26 cellular contexts compared by ENCODE assay signal in the genomic region with DNA sequence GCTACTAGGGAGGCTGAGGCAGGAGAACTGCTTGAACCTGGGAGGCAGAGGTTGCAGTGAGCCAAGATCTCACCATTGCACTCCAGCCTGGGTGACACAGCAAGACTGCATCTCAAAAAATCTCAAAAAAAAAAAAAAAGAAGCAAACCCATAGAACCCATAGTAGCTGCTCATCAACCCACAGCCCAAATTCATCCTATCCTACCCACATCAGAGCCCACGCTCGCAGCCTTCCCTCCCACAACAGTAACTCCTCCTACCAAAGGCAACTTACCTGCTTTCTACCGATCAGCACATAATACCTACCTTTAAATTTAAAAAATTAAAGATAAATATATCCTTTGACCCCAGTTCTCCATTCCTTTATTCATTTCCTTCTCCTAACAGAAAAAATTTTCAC.
DNase-seq lines count a peak whose midpoint lies in the region; ATAC-seq, FAIRE-seq and TF ChIP-seq lines count a peak whose summit lies in the region.
"Had no signal": no experiment of that assay in that cellular context is flagged by ENCODE, and none has a peak within 500 bp of the region (broad histone marks: within the 10 kb centered on the region; RNA-seq: fewer than 3 reads in every experiment).

No MANE protein-coding gene starts in this region.

- POLR2A ChIA-PET in CD8-positive, alpha-beta T cell (lab: Charles Lee), result interaction anchor here (0.7 kb wide), 1 partner anchor 21 kb away, joined by 3 read pairs; no protein-coding TSS in a partner anchor

- H3K27me3 Mint-ChIP-seq in CD8-positive, alpha-beta T cell (ENCODE audit: low read depth), result no peaks in the 10 kb centered on the region

- H3K27ac ChIP-seq in CD8-positive, alpha-beta T cell (ENCODE audit: low read depth, low read length), result no peak overlapping the region
- H3K27ac ChIP-seq in kidney (ENCODE audit: low read depth in 2 of 2, low read length in 2 of 2) (no peak overlapping the region), heart right ventricle (no peak overlapping the region)
- H3K27ac ChIP-seq: BLaER1 had no signal

- no peak for TF ChIP-seq CTCF in CD8-positive, alpha-beta T cell (IDR thresholded peaks at IDR 0.05)
- TF ChIP-seq CTCF in kidney (IDR thresholded peaks at IDR 0.05; ENCODE audit: borderline replicate concordance, extremely low read depth, insufficient read depth) (no peak), heart right ventricle (IDR thresholded peaks at IDR 0.05) (no peak)

- H3K36me3 ChIP-seq in CD8-positive, alpha-beta T cell (ENCODE audit: insufficient read depth, low read length), result no peaks in the 10 kb centered on the region
- H3K36me3 ChIP-seq in kidney (ENCODE audit: control insufficient read depth in 1 of 2, insufficient read depth in 2 of 2, low read length in 2 of 2) (no peaks in the 10 kb centered on the region), heart right ventricle (no peaks in the 10 kb centered on the region), MG63 (no peaks in the 10 kb centered on the region)
- H3K36me3 ChIP-seq: BE2C had no signal

- H3K4me1 ChIP-seq in CD8-positive, alpha-beta T cell (ENCODE audit: insufficient read depth, low read length), result no peaks in the 10 kb centered on the region
- H3K4me1 ChIP-seq in kidney (ENCODE audit: control insufficient read depth in 1 of 2, insufficient read depth in 1 of 2, low read depth in 1 of 2, low read length in 2 of 2) (no peaks in the 10 kb centered on the region), heart right ventricle (peaks cover 0 to 54% (median 17%) of the 10 kb centered on the region in 9 donors)
- H3K4me1 ChIP-seq: BE2C had no signal

- H3K27me3 ChIP-seq in CD8-positive, alpha-beta T cell (ENCODE audit: insufficient read depth, low read length), result no peaks in the 10 kb centered on the region
- H3K27me3 ChIP-seq in heart right ventricle (no peaks in the 10 kb centered on the region), MG63 (no peaks in the 10 kb centered on the region)
- H3K27me3 ChIP-seq: BE2C, BLaER1 had no signal

- intact Hi-C loops in CD8-positive, alpha-beta T cell (cut with DNase I, micrococcal nuclease), result no loop called here
- intact Hi-C loops in kidney (cut with DNase I), result no loop called here
- intact Hi-C loops in posterior vena cava (cut with DNase I), result no loop called here
- intact Hi-C loops in heart right ventricle (cut with DNase I), result no loop called here

- no peak for DNase-seq in CD8-positive, alpha-beta T cell
- DNase-seq in Jurkat, Clone E6-1 (ENCODE audit: low read depth, low spot score), result peak; percentile 79
- DNase-seq in kidney, result peak; percentile 4
- DNase-seq in posterior vena cava (ENCODE audit: low spot score), result peak; percentile 15
- no peak for DNase-seq in iPS-NIHi7 (ENCODE audit: extremely low spot score)
- DNase-seq in heart right ventricle, result no peak
- DNase-seq in MG63, result no peak
- DNase-seq: 8988T; ACHN; BE2C; C1 segment of cervical spinal cord; CD4-positive, CD25-positive, alpha-beta regulatory T cell; CD8-positive, alpha-beta memory T cell; COR-L47; DMS 273 treated with DMSO at 0.1 percent for 48 hours; DMS153; DMS79 treated with DMSO at 0.1 percent for 48 hours; EL; GDM1 had no signal

- WGBS in heart right ventricle, 2 donors, result 95 to 97% methylated on average over 3 of the region's 3 CpGs

- no peak for FAIRE-seq in kidney (lab: Jason Lieb, UNC)
- FAIRE-seq: A204.1, GM12878, GM12892, GM18507 had no signal

- no peak overlapping the region for H3K4me3 Mint-ChIP-seq in CD8-positive, alpha-beta T cell
- H3K4me3 Mint-ChIP-seq: CD14-positive monocyte; CD4-positive, CD25-positive, alpha-beta regulatory T cell had no signal

- ATAC-seq in CD8-positive, alpha-beta T cell, result peak; percentile 44
- ATAC-seq in HG02981 (IDR thresholded peaks at IDR 0.05; ENCODE audit: unreplicated experiment), result no peak
- ATAC-seq in heart right ventricle, result no peak
- ATAC-seq: GM12878 had no signal

- peaks cover 11% of the 10 kb centered on the region for H3K4me1 Mint-ChIP-seq in CD8-positive, alpha-beta T cell (ENCODE audit: low read depth)
- H3K4me1 Mint-ChIP-seq: CD4-positive, CD25-positive, alpha-beta regulatory T cell had no signal

- H3K9me3 ChIP-seq in CD8-positive, alpha-beta T cell (ENCODE audit: low read length), result no peaks in the 10 kb centered on the region
- H3K9me3 ChIP-seq in kidney (ENCODE audit: control insufficient read depth in 1 of 2, low read length in 2 of 2) (no peaks in the 10 kb centered on the region), heart right ventricle (no peaks in the 10 kb centered on the region), MG63 (no peaks in the 10 kb centered on the region)
- H3K9me3 ChIP-seq: BE2C had no signal

- no peaks in the 10 kb centered on the region for H3K36me3 Mint-ChIP-seq in CD8-positive, alpha-beta T cell
- H3K36me3 Mint-ChIP-seq: CD4-positive, CD25-positive, alpha-beta regulatory T cell had no signal

- no peaks in the 10 kb centered on the region for H3K9me3 Mint-ChIP-seq in CD8-positive, alpha-beta T cell
- H3K9me3 Mint-ChIP-seq: CD14-positive monocyte; CD8-positive, alpha-beta memory T cell had no signal

- H3K4me3 ChIP-seq in CD8-positive, alpha-beta T cell (ENCODE audit: low read depth, low read length), result no peak overlapping the region
- no peak overlapping the region for H3K4me3 ChIP-seq in Jurkat, Clone E6-1 (ENCODE audit: low read length)
- H3K4me3 ChIP-seq in kidney (ENCODE audit: low read length in 2 of 2) (no peak overlapping the region), heart right ventricle (no peak overlapping the region), MG63 (no peak overlapping the region)
- H3K4me3 ChIP-seq: BLaER1, GM12878 had no signal

- H3K27ac Mint-ChIP-seq in CD8-positive, alpha-beta T cell, result no peak overlapping the region
- H3K27ac Mint-ChIP-seq: CD14-positive monocyte; CD4-positive, CD25-positive, alpha-beta regulatory T cell had no signal

- CTCF ChIA-PET in CD8-positive, alpha-beta T cell (lab: Charles Lee), result no interaction called here

- no peak overlapping the region for H3K9ac ChIP-seq in kidney (ENCODE audit: low read length in 2 of 2)
- H3K9ac ChIP-seq: BLaER1 had no signal

Comparison
In these comparisons a context has a peak if more than half of its experiments do, and no peak if none do; other contexts are left out.
1. DNase-seq: peak in Jurkat, Clone E6-1 (single experiment), kidney (single experiment) and posterior vena cava (single experiment); none in CD8-positive, alpha-beta T cell (0 of 7), iPS-NIHi7 (single experiment), heart right ventricle (0 of 2) and MG63 (single experiment).